10 cellular contexts compared by ENCODE assay signal in the genomic region with DNA sequence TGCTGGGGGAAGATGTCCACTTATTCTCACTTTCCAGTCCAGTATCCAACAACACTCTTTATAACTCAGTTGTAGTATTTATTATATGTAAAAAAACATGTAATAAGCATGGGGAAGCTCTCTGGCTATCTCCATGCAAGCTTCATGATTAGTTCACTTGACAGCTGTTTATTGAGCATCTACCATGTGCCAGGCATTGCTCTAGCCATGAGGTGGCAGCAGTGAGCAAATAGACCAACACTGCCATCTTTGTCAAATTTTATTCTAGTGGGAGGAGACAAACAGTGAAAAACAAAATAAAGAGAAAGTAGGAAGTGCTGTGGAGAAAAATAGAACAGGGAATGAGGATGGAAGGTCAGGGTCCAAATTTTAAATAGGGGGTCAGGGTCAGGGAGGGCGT.
DNase-seq lines count a peak whose midpoint lies in the region; ATAC-seq and TF ChIP-seq lines count a peak whose summit lies in the region.
"Had no signal": no experiment of that assay in that cellular context is flagged by ENCODE, and none has a peak within 500 bp of the region (broad histone marks: within the 10 kb centered on the region; RNA-seq: fewer than 3 reads in every experiment).

No MANE protein-coding gene starts in this region.

- no peaks in the 10 kb centered on the region for H3K4me1 Mint-ChIP-seq in activated T-cell treated with anti-CD3 and anti-CD28 coated beads, Interleukin-2, amount 50 U/mL, for 72 hours (ENCODE audit: low read depth)
- H3K4me1 Mint-ChIP-seq in activated CD8-positive, alpha-beta T cell treated with anti-CD3 and anti-CD28 coated beads for 36 hours (ENCODE audit: low read depth): no peaks in the 10 kb centered on the region

- H3K27ac ChIP-seq in heart left ventricle: no peak overlapping the region

- TF ChIP-seq POLR2A in heart left ventricle (IDR thresholded peaks at IDR 0.05): no peak

- H3K4me3 ChIP-seq in retinal pigment epithelial cell (ENCODE audit: low read length) (no peak overlapping the region), heart left ventricle (no peak overlapping the region), MG63 (no peak overlapping the region)

- H3K4me1 ChIP-seq in heart left ventricle: no peaks in the 10 kb centered on the region

- H3K4me3 Mint-ChIP-seq in activated T-cell treated with anti-CD3 and anti-CD28 coated beads, Interleukin-2, amount 50 U/mL, for 72 hours: no peak overlapping the region
- no peak overlapping the region for H3K4me3 Mint-ChIP-seq in activated CD8-positive, alpha-beta T cell treated with anti-CD3 and anti-CD28 coated beads for 36 hours
- H3K4me3 Mint-ChIP-seq: activated T-cell treated with anti-CD3 and anti-CD28 coated beads, Interleukin-2, amount 50 U/mL, for 24 hours had no signal

- no peaks in the 10 kb centered on the region for H3K27me3 ChIP-seq in heart left ventricle
- H3K27me3 ChIP-seq in MG63: no peaks in the 10 kb centered on the region

- H3K9me3 Mint-ChIP-seq in activated T-cell treated with anti-CD3 and anti-CD28 coated beads, Interleukin-2, amount 50 U/mL, for 72 hours: peaks cover 0 to 3% of the 10 kb centered on the region in 2 donors
- peaks cover 10% of the 10 kb centered on the region for H3K9me3 Mint-ChIP-seq in activated CD8-positive, alpha-beta T cell treated with anti-CD3 and anti-CD28 coated beads for 36 hours
- H3K9me3 Mint-ChIP-seq: activated T-cell treated with anti-CD3 and anti-CD28 coated beads, Interleukin-2, amount 50 U/mL, for 24 hours had no signal

- no peak overlapping the region for H3K27ac Mint-ChIP-seq in activated T-cell treated with anti-CD3 and anti-CD28 coated beads, Interleukin-2, amount 50 U/mL, for 72 hours
- H3K27ac Mint-ChIP-seq in activated CD8-positive, alpha-beta T cell treated with anti-CD3 and anti-CD28 coated beads for 36 hours: no peak overlapping the region
- H3K27ac Mint-ChIP-seq: activated T-cell treated with anti-CD3 and anti-CD28 coated beads, Interleukin-2, amount 50 U/mL, for 24 hours had no signal

- peaks cover 0 to 10% (median 0%) of the 10 kb centered on the region in 9 donors for H3K36me3 ChIP-seq in heart left ventricle
- no peaks in the 10 kb centered on the region for H3K36me3 ChIP-seq in MG63

- POLR2A ChIA-PET in activated CD8-positive, alpha-beta T cell treated with anti-CD3 and anti-CD28 coated beads for 36 hours (lab: Charles Lee): no interaction called here

- TF ChIP-seq CTCF in activated CD8-positive, alpha-beta T cell treated with anti-CD3 and anti-CD28 coated beads for 36 hours (IDR thresholded peaks at IDR 0.05): peak; percentile 50
- peak; percentile 12 for TF ChIP-seq CTCF in retinal pigment epithelial cell (conservative IDR thresholded peaks at IDR 0.05; ENCODE audit: low read depth, low read length)
- peak in 5 of 12 donors; percentile 5 to 31 (median 17) for TF ChIP-seq CTCF in heart left ventricle (IDR thresholded peaks at IDR 0.05)

- no peak for ATAC-seq in activated T-cell treated with anti-CD3 and anti-CD28 coated beads, Interleukin-2, amount 50 U/mL, for 72 hours (replicated peaks in 1 of 2)
- ATAC-seq in activated CD8-positive, alpha-beta T cell treated with anti-CD3 and anti-CD28 coated beads for 36 hours: no peak
- ATAC-seq in heart left ventricle: no peak
- ATAC-seq in GM21423 (IDR thresholded peaks at IDR 0.05; ENCODE audit: unreplicated experiment): no peak

- 75 to 81% (median 79%) methylated on average over 1 of the region's 1 CpG for WGBS in heart left ventricle, 4 donors

- H3K36me3 Mint-ChIP-seq in activated T-cell treated with anti-CD3 and anti-CD28 coated beads, Interleukin-2, amount 50 U/mL, for 72 hours (ENCODE audit: insufficient read depth in 2 of 2): peaks cover 0 to 1% of the 10 kb centered on the region in 2 donors
- no peaks in the 10 kb centered on the region for H3K36me3 Mint-ChIP-seq in activated CD8-positive, alpha-beta T cell treated with anti-CD3 and anti-CD28 coated beads for 36 hours (ENCODE audit: low read depth)

- H3K9me3 ChIP-seq in heart left ventricle (peaks cover 0 to 13% (median 0%) of the 10 kb centered on the region in 12 donors), MG63 (no peaks in the 10 kb centered on the region)

- CTCF ChIA-PET in activated CD8-positive, alpha-beta T cell treated with anti-CD3 and anti-CD28 coated beads for 36 hours (lab: Charles Lee): interaction anchor here (0.8 to 1.2 kb wide), 5 partner anchors 10 to 420 kb away, joined by 3 to 5 read pairs (median 3); no protein-coding TSS in a partner anchor

- DNase-seq in activated T-cell treated with anti-CD3 and anti-CD28 coated beads, Interleukin-2, amount 50 U/mL, for 72 hours: peak; percentile 10 to 14
- DNase-seq in activated T-cell treated with anti-CD3 and anti-CD28 coated beads for 4 hours: no peak
- peak; percentile 9 for DNase-seq in HT1080 (ENCODE audit: low read depth)
- DNase-seq in activated CD8-positive, alpha-beta T cell treated with anti-CD3 and anti-CD28 coated beads for 36 hours: peak; percentile 24
- no peak for DNase-seq in retinal pigment epithelial cell (ENCODE audit: low read depth)
- DNase-seq in heart left ventricle: no peak
- DNase-seq in MG63: no peak
- DNase-seq: activated T-cell treated with anti-CD3 and anti-CD28 coated beads, Interleukin-2, amount 50 U/mL, for 24 hours; Calu3 had no signal

- intact Hi-C loops in activated CD8-positive, alpha-beta T cell treated with anti-CD3 and anti-CD28 coated beads for 36 hours (cut with micrococcal nuclease): no loop called here
- intact Hi-C loops in heart left ventricle (cut with DNase I): no loop called here

- H3K27me3 Mint-ChIP-seq in activated T-cell treated with anti-CD3 and anti-CD28 coated beads, Interleukin-2, amount 50 U/mL, for 72 hours (ENCODE audit: low read depth): no peaks in the 10 kb centered on the region
- peaks cover 7% of the 10 kb centered on the region for H3K27me3 Mint-ChIP-seq in activated CD8-positive, alpha-beta T cell treated with anti-CD3 and anti-CD28 coated beads for 36 hours

Comparison
In these comparisons a context has a peak if more than half of its experiments do, and no peak if none do; other contexts are left out.
1. DNase-seq: peak in activated T-cell treated with anti-CD3 and anti-CD28 coated beads, Interleukin-2, amount 50 U/mL, for 72 hours (2 of 2), HT1080 (single experiment) and activated CD8-positive, alpha-beta T cell treated with anti-CD3 and anti-CD28 coated beads for 36 hours (single experiment); none in activated T-cell treated with anti-CD3 and anti-CD28 coated beads for 4 hours (single experiment), retinal pigment epithelial cell (single experiment), heart left ventricle (0 of 5) and MG63 (single experiment).